22 cellular contexts compared by ENCODE assay signal in genomic region chr22:19840955-19841640, GRCh38. TPM values are rescaled to one million over a fixed set of nuclear protein-coding genes. Genes with fewer than 3 reads are reported as not detected.
A peak's percentile ranks its signal among the peaks of the same experiment; 100 is the strongest.
DNase-seq lines count a peak whose midpoint lies in the region; ATAC-seq and TF ChIP-seq lines count a peak whose summit lies in the region.
"Had no signal": no experiment of that assay in that cellular context is flagged by ENCODE, and none has a peak within 500 bp of the region (broad histone marks: within the 10 kb centered on the region; RNA-seq: fewer than 3 reads in every experiment).

No MANE protein-coding gene starts in this region.

- H3K36me3 Mint-ChIP-seq in CD4-positive, CD25-positive, alpha-beta regulatory T cell, result no peaks in the 10 kb centered on the region

- peaks cover 0 to 1% (median 0%) of the 10 kb centered on the region in 7 donors for H3K9me3 Mint-ChIP-seq in CD4-positive, CD25-positive, alpha-beta regulatory T cell
- H3K9me3 Mint-ChIP-seq: CD4-positive, alpha-beta T cell had no signal

- H2BK5ac ChIP-seq in neuronal stem cell (ENCODE audit: low read length), result no peak overlapping the region

- no peak for DNase-seq in CD4-positive, CD25-positive, alpha-beta regulatory T cell
- DNase-seq in OCI-LY7 (ENCODE audit: low spot score), result no peak
- DNase-seq in islet precursor cell, result peak; percentile 27
- no peak for DNase-seq in neuronal stem cell (ENCODE audit: low spot score)
- no peak for DNase-seq in activated CD4-positive, alpha-beta T cell treated with anti-CD3 and anti-CD28 coated beads for 1 hour
- no peak for DNase-seq in HUDEP-2 (lab: John Stamatoyannopoulos, UW; ENCODE audit: unreplicated experiment in 76 of 76)
- DNase-seq: CD4-positive, alpha-beta T cell; COR-L47; DMS79; KG1; NCI-H1092 treated with DMSO at 0.1 percent for 48 hours; NCI-H1436 treated with DMSO at 0.1 percent for 48 hours; NCI-H2029; NCI-H345; NCI-H524; NCI-H774; OCI-M1; SHP77 had no signal

- H3K4me1 Mint-ChIP-seq in CD4-positive, CD25-positive, alpha-beta regulatory T cell, result peaks cover 11 to 47% (median 22%) of the 10 kb centered on the region in 4 donors

- ATAC-seq in CD4-positive, CD25-positive, alpha-beta regulatory T cell (ENCODE audit: low read depth in 2 of 2), result no peak
- ATAC-seq in GM18511 (IDR thresholded peaks at IDR 0.05; ENCODE audit: unreplicated experiment) (no peak), HG03139 (IDR thresholded peaks at IDR 0.05; ENCODE audit: unreplicated experiment) (no peak)
- ATAC-seq: HCT116 had no signal

- intact Hi-C loops in OCI-LY7 (cut with micrococcal nuclease; ENCODE audit: unreplicated experiment), result loop anchor here (5.0 kb wide), 1 partner anchor 71 kb away; no protein-coding TSS in a partner anchor

- H3K79me2 ChIP-seq in OCI-LY7 (ENCODE audit: insufficient read depth, low read depth, low read length), result no peaks in the 10 kb centered on the region

- H3K4me3 ChIP-seq in CD4-positive, CD25-positive, alpha-beta regulatory T cell (ENCODE audit: low read depth, low read length), result no peak overlapping the region
- H3K4me3 ChIP-seq in OCI-LY7 (ENCODE audit: low read depth, low read length, poor library complexity, severe bottlenecking), result no peak overlapping the region
- H3K4me3 ChIP-seq in neuronal stem cell (ENCODE audit: low read length in 2 of 2), result no peak overlapping the region

- H3K4me3 Mint-ChIP-seq in CD4-positive, CD25-positive, alpha-beta regulatory T cell, result no peak overlapping the region
- H3K4me3 Mint-ChIP-seq: B cell; CD4-positive, alpha-beta T cell had no signal

- no peak overlapping the region for H4K8ac ChIP-seq in neuronal stem cell (ENCODE audit: low read depth, low read length)

- H2BK15ac ChIP-seq in neuronal stem cell (ENCODE audit: low read length), result no peak overlapping the region

- H3K79me1 ChIP-seq in neuronal stem cell (ENCODE audit: low read depth, low read length), result peaks cover 6% of the 10 kb centered on the region

- peak overlapping the region in 2 of 3 donors; percentile 38 to 41 for H3K27ac Mint-ChIP-seq in CD4-positive, CD25-positive, alpha-beta regulatory T cell
- H3K27ac Mint-ChIP-seq: B cell; CD4-positive, alpha-beta T cell had no signal

- H3K27ac ChIP-seq in CD4-positive, CD25-positive, alpha-beta regulatory T cell (ENCODE audit: insufficient read depth, low read length, poor library complexity, severe bottlenecking), result no peak overlapping the region
- H3K27ac ChIP-seq in OCI-LY7 (ENCODE audit: low read depth, low read length, poor library complexity, severe bottlenecking) (peak overlapping the region; percentile 26), neuronal stem cell (replicated peaks; ENCODE audit: low read length) (no peak overlapping the region)

- peaks cover 18% of the 10 kb centered on the region for H3K4me1 ChIP-seq in CD4-positive, CD25-positive, alpha-beta regulatory T cell (ENCODE audit: control insufficient read depth, insufficient read depth, low read length, poor library complexity, severe bottlenecking)
- H3K4me1 ChIP-seq in OCI-LY7 (ENCODE audit: insufficient read depth, low read length, poor library complexity, severe bottlenecking) (peaks cover 45% of the 10 kb centered on the region), neuronal stem cell (ENCODE audit: control insufficient read depth in 2 of 2, insufficient read depth in 1 of 2, low read depth in 1 of 2, low read length in 2 of 2) (peaks cover 0 to 15% of the 10 kb centered on the region in 2 donors)

- H3K9me2 ChIP-seq in OCI-LY7 (ENCODE audit: insufficient read depth, low read length), result no peaks in the 10 kb centered on the region

- no peaks in the 10 kb centered on the region for H3K9me3 ChIP-seq in CD4-positive, CD25-positive, alpha-beta regulatory T cell (ENCODE audit: control insufficient read depth in 2 of 2, low read length in 2 of 2)
- H3K9me3 ChIP-seq in OCI-LY7 (ENCODE audit: low read length), result no peaks in the 10 kb centered on the region
- H3K9me3 ChIP-seq in neuronal stem cell (replicated peaks in 1 of 2; ENCODE audit: control insufficient read depth in 2 of 2, insufficient read depth in 1 of 2, low read depth in 1 of 2, low read length in 2 of 2), result peaks cover 0 to 2% of the 10 kb centered on the region in 2 donors

- H3K4me2 ChIP-seq in OCI-LY7 (ENCODE audit: low read length) (peak overlapping the region; percentile 32), neuronal stem cell (ENCODE audit: insufficient read depth, low read length, poor library complexity, severe bottlenecking) (no peak overlapping the region)

- no peak overlapping the region for H2BK120ac ChIP-seq in neuronal stem cell (ENCODE audit: low read depth, low read length)

- peaks cover 3% of the 10 kb centered on the region for H3K36me3 ChIP-seq in CD4-positive, CD25-positive, alpha-beta regulatory T cell (ENCODE audit: control insufficient read depth, insufficient read depth, low read length)
- H3K36me3 ChIP-seq in OCI-LY7 (ENCODE audit: insufficient read depth, low read length) (no peaks in the 10 kb centered on the region), neuronal stem cell (replicated peaks in 1 of 2; ENCODE audit: control insufficient read depth in 2 of 2, insufficient read depth in 2 of 2, low read length in 2 of 2) (peaks cover 0 to 3% of the 10 kb centered on the region in 2 donors)

- no peak overlapping the region for H3K23ac ChIP-seq in neuronal stem cell (ENCODE audit: low read depth, low read length, poor library complexity)

- no peaks in the 10 kb centered on the region for H3K27me3 ChIP-seq in CD4-positive, CD25-positive, alpha-beta regulatory T cell (ENCODE audit: control insufficient read depth, insufficient read depth, low read length)
- H3K27me3 ChIP-seq in neuronal stem cell (ENCODE audit: control insufficient read depth in 3 of 3, insufficient read depth in 3 of 3, low read depth in 1 of 3, low read length in 3 of 3), result no peaks in the 10 kb centered on the region

- peak overlapping the region; percentile 46 for H2AK5ac ChIP-seq in neuronal stem cell (ENCODE audit: low read depth, low read length)

- POLR2A ChIA-PET in OCI-LY7 (lab: Charles Lee), result interaction anchor here (0.7 to 1.5 kb wide), 2 partner anchors 10 to 11 kb away, joined by 5 to 7 read pairs; no protein-coding TSS in a partner anchor

- no peak overlapping the region for H3K14ac ChIP-seq in neuronal stem cell (ENCODE audit: low read length)

- no peak overlapping the region for H2BK12ac ChIP-seq in neuronal stem cell (ENCODE audit: low read length)

- H2AFZ ChIP-seq in OCI-LY7 (ENCODE audit: low read length) (no peak overlapping the region), neuronal stem cell (ENCODE audit: low read length) (no peak overlapping the region)

- H3K27me3 Mint-ChIP-seq in CD4-positive, CD25-positive, alpha-beta regulatory T cell, result no peaks in the 10 kb centered on the region
- H3K27me3 Mint-ChIP-seq: B cell; CD4-positive, alpha-beta T cell had no signal

- TF ChIP-seq CTCF in OCI-LY7 (conservative IDR thresholded peaks at IDR 0.05; ENCODE audit: low read length), result no peak

- BruUV-seq in OCI-LY7 (replicated peaks; lab: Mats Ljungman, UMichigan), result no TSS peak

- no peak overlapping the region for H4K91ac ChIP-seq in neuronal stem cell (ENCODE audit: low read depth, low read length, poor library complexity)

- WGBS in neuronal stem cell (ENCODE audit: extremely low coverage in 2 of 2, insufficient read length in 2 of 2, insufficient replicate concordance in 1 of 2), 2 donors, result no CpG with 5 or more reads among the region's 6 CpGs

- H3K18ac ChIP-seq in neuronal stem cell (ENCODE audit: low read length), result no peak overlapping the region

- no peak overlapping the region for H3K4ac ChIP-seq in neuronal stem cell (ENCODE audit: low read length)

- CTCF ChIA-PET in OCI-LY7 (lab: Charles Lee; ENCODE audit: unreplicated experiment), result interaction anchor here (0.6 to 1.3 kb wide), 3 partner anchors 8 to 70 kb away, joined by 3 to 5 read pairs (median 3); no protein-coding TSS in a partner anchor

- no peaks in the 10 kb centered on the region for H4K20me1 ChIP-seq in OCI-LY7 (ENCODE audit: insufficient read depth, low read length)

- H3K9ac ChIP-seq in neuronal stem cell (ENCODE audit: low read depth, low read length, poor library complexity), result no peak overlapping the region

RNA-seq across cellular contexts. Expression of gene GNB1L, which starts 13.6 kb away (rescaled TPM):
- 8.2 TPM for total RNA-seq in CD4-positive, CD25-positive, alpha-beta regulatory T cell
- 10 to 100 TPM; 13.3 to 29.8 (median 19.7) TPM for polyA plus RNA-seq in CD4-positive, CD25-positive, alpha-beta regulatory T cell
- 21.2 and 26.7 TPM in 2 replicates for total RNA-seq in OCI-LY7 (2014; rRNA removed; shearing (Covaris generic))
- 12.9 and 13.1 TPM in 2 replicates for total RNA-seq in OCI-LY7 (2022)
- 7.9 TPM for polyA plus RNA-seq in neuronal stem cell (2013, experiment 1 of 2)
- 8.3 TPM for polyA plus RNA-seq in neuronal stem cell (2013, experiment 2 of 2)

RNA-seq across cellular contexts. Expression of gene RTL10, which starts 13.6 kb away (rescaled TPM):
- 18.8 TPM for total RNA-seq in CD4-positive, CD25-positive, alpha-beta regulatory T cell
- polyA plus RNA-seq in CD4-positive, CD25-positive, alpha-beta regulatory T cell, result 10 to 100 TPM in 2 of 4 donors, 1 to 10 TPM in 2; 7.5 to 12.6 (median 10.9) TPM
- total RNA-seq in OCI-LY7 (2014; rRNA removed; shearing (Covaris generic)), result 25.5 and 28.2 TPM in 2 replicates
- 26.1 and 26.2 TPM in 2 replicates for total RNA-seq in OCI-LY7 (2022)
- 9.7 TPM for polyA plus RNA-seq in neuronal stem cell (2013, experiment 1 of 2)
- polyA plus RNA-seq in neuronal stem cell (2013, experiment 2 of 2), result 10.2 TPM
